In the genomic region with DNA sequence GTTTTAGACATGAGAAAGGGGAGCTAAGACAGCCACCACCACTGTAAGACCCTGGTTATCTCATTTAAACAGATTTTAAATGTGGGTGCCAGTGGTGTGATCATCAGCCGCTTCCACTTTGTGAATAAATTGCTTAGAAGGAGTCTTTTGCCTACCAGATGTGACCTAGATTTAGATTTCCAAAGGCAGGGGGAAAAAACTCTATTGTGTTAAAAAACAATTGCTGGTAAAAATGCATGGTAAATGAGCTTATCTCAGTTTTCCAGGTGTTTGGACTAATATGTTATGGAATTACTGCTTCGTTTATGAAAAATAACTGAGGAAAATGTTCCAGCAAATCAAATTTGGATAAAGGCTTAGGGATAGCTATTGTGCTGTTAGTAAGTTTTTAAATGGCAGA, we compare ENCODE assay signal across 20 cellular contexts.
A peak's percentile ranks its signal among the peaks of the same experiment; 100 is the strongest.
DNase-seq lines count a peak whose midpoint lies in the region; ATAC-seq and TF ChIP-seq lines count a peak whose summit lies in the region.
"Had no signal": no experiment of that assay in that cellular context is flagged by ENCODE, and none has a peak within 500 bp of the region (broad histone marks: within the 10 kb centered on the region; RNA-seq: fewer than 3 reads in every experiment).

No MANE protein-coding gene starts in this region.

- H3K27ac Mint-ChIP-seq in T-helper 17 cell: no peak overlapping the region
- H3K27ac Mint-ChIP-seq: IgD-negative memory B cell had no signal

- H2AFZ ChIP-seq in ACC112 (ENCODE audit: low read length, unreplicated experiment): no peak overlapping the region
- H2AFZ ChIP-seq in osteoblast (ENCODE audit: low read length): no peak overlapping the region

- H3K36me3 Mint-ChIP-seq in T-helper 17 cell (ENCODE audit: low read depth): peaks cover 4% of the 10 kb centered on the region
- H3K36me3 Mint-ChIP-seq: IgD-negative memory B cell had no signal

- H4K20me1 ChIP-seq in osteoblast (ENCODE audit: insufficient read depth, low read length): no peaks in the 10 kb centered on the region

- H3K27me3 ChIP-seq in ACC112 (ENCODE audit: insufficient read depth, low read length): no peaks in the 10 kb centered on the region
- no peaks in the 10 kb centered on the region for H3K27me3 ChIP-seq in SJSA1 (replicated peaks)
- no peaks in the 10 kb centered on the region for H3K27me3 ChIP-seq in osteoblast (ENCODE audit: insufficient read depth, low read length)
- H3K27me3 ChIP-seq: BE2C had no signal

- no peaks in the 10 kb centered on the region for H3K27me3 Mint-ChIP-seq in T-helper 17 cell

- no peaks in the 10 kb centered on the region for H3K4me1 Mint-ChIP-seq in T-helper 17 cell
- H3K4me1 Mint-ChIP-seq: IgD-negative memory B cell had no signal

- TF ChIP-seq CTCF in osteoblast (IDR thresholded peaks at IDR 0.05; ENCODE audit: extremely low read depth, low read depth, low read length): no peak

- H3K4me3 ChIP-seq in ACC112 (ENCODE audit: low read depth, low read length): no peak overlapping the region
- H3K4me3 ChIP-seq in SJSA1: no peak overlapping the region
- H3K4me3 ChIP-seq in osteoblast (ENCODE audit: insufficient read depth, low read length): no peak overlapping the region
- H3K4me3 ChIP-seq: A549 had no signal

- DNase-seq in SJSA1 (ENCODE audit: low read depth in 1 of 2, low spot score in 2 of 2) (no peak), dermis microvascular lymphatic vessel endothelial cell (ENCODE audit: low read depth in 2 of 2) (peak; percentile 31 to 56), osteoblast (ENCODE audit: insufficient read length, low spot score, missing footprints) (no peak), NCI-H1048 (lab: John Stamatoyannopoulos, UW) (no peak), iPS-NIHi7 (ENCODE audit: extremely low spot score) (no peak), T-helper 17 cell (no peak), posterior cingulate gyrus (no peak)
- DNase-seq: BE2C, EL, GF-D8, MV-4-11, NCI-H1694, NCI-H2081, NCI-H2171, NCI-H446, NCI-H526, OCI-M1 had no signal

- H3K79me2 ChIP-seq in ACC112 (ENCODE audit: control insufficient read depth, insufficient read depth, low read length, unreplicated experiment): no peaks in the 10 kb centered on the region
- no peaks in the 10 kb centered on the region for H3K79me2 ChIP-seq in osteoblast (ENCODE audit: insufficient read depth, low read length)

- intact Hi-C loops in posterior cingulate gyrus (cut with DNase I): no loop called here

- H3K27ac ChIP-seq in ACC112 (ENCODE audit: low read depth, low read length): peak overlapping the region; percentile 98
- peak overlapping the region; percentile 56; the same call in 1 of the 2 replicates for H3K27ac ChIP-seq in SJSA1
- H3K27ac ChIP-seq in osteoblast (ENCODE audit: low read depth, low read length): peak overlapping the region; percentile 69

- H3K4me1 ChIP-seq in ACC112 (ENCODE audit: control insufficient read depth, insufficient read depth, low read length, unreplicated experiment) (peaks cover 40% of the 10 kb centered on the region), SJSA1 (replicated peaks) (peaks cover 30% of the 10 kb centered on the region), osteoblast (ENCODE audit: insufficient read depth, low read length) (peaks cover 31% of the 10 kb centered on the region)
- H3K4me1 ChIP-seq: BE2C had no signal

- H3K4me3 Mint-ChIP-seq in T-helper 17 cell: no peak overlapping the region
- H3K4me3 Mint-ChIP-seq: IgD-negative memory B cell had no signal

- H3K4me2 ChIP-seq in osteoblast (ENCODE audit: insufficient read depth, low read length): no peak overlapping the region
- H3K4me2 ChIP-seq: A549 had no signal

- no peaks in the 10 kb centered on the region for H3K9me3 ChIP-seq in SJSA1 (replicated peaks)
- H3K9me3 ChIP-seq in osteoblast (ENCODE audit: low read depth, low read length): no peaks in the 10 kb centered on the region
- H3K9me3 ChIP-seq in T-helper 17 cell (ENCODE audit: control insufficient read depth, low read length, poor library complexity, severe bottlenecking): no peaks in the 10 kb centered on the region
- H3K9me3 ChIP-seq: A549, BE2C had no signal

- ATAC-seq in T-helper 17 cell: no peak
- ATAC-seq: A549 had no signal

- H3K36me3 ChIP-seq in ACC112 (ENCODE audit: insufficient read depth, low read length) (0 out of 2 replicates have a peak, but pooled peaks cover 9% of the 10 kb centered on the region), SJSA1 (peaks cover 4% of the 10 kb centered on the region; the same call in 1 of the 2 replicates), osteoblast (ENCODE audit: insufficient read depth, low read length) (no peaks in the 10 kb centered on the region)
- H3K36me3 ChIP-seq: BE2C had no signal

Comparison
In these comparisons a context has a peak if more than half of its experiments do, and no peak if none do; other contexts are left out.
1. DNase-seq: peak in dermis microvascular lymphatic vessel endothelial cell (2 of 2); none in SJSA1 (0 of 2), osteoblast (single experiment), NCI-H1048 (single experiment), iPS-NIHi7 (single experiment), T-helper 17 cell (0 of 3) and posterior cingulate gyrus (0 of 10).
2. Peak in every context shown above with its lines, with median percentiles within 50 percentile points of each other: H3K27ac ChIP-seq.